8 cellular contexts compared by ENCODE assay signal in genomic region chr5:16178745-16179372, GRCh38. TPM values are rescaled to one million over a fixed set of nuclear protein-coding genes. Genes with fewer than 3 reads are reported as not detected.
DNase-seq lines count a peak whose midpoint lies in the region; ATAC-seq and TF ChIP-seq lines count a peak whose summit lies in the region.

No MANE protein-coding gene starts in this region.

- no peak overlapping the region for H3K27ac ChIP-seq in GM23248

- H3F3A ChIP-seq in GM23248 (ENCODE audit: insufficient read depth): no peaks in the 10 kb centered on the region

- peak overlapping the region; percentile 32 for H3K4me3 Mint-ChIP-seq in osteocyte (ENCODE audit: unreplicated experiment)

- H3K9ac ChIP-seq in GM23248: no peak overlapping the region

- no peaks in the 10 kb centered on the region for H3K79me2 ChIP-seq in GM23248 (ENCODE audit: insufficient read depth)

- no peaks in the 10 kb centered on the region for H3K36me3 ChIP-seq in GM23248 (ENCODE audit: low read depth)

- no peak for TF ChIP-seq CTCF in osteocyte (IDR thresholded peaks at IDR 0.05)

- peaks cover 8% of the 10 kb centered on the region for H3K4me1 Mint-ChIP-seq in osteocyte (ENCODE audit: unreplicated experiment)

- intact Hi-C loops in Right ventricle myocardium inferior (cut with DNase I): loop anchor here (5.0 kb wide), 1 partner anchor 273 kb away; no protein-coding TSS in a partner anchor

- peak; percentile 93 for ATAC-seq in Right ventricle myocardium inferior
- ATAC-seq in GM21515 (IDR thresholded peaks at IDR 0.05; ENCODE audit: unreplicated experiment): no peak
- ATAC-seq in HG02763 (IDR thresholded peaks at IDR 0.05; ENCODE audit: unreplicated experiment): no peak

- no peak overlapping the region for H3K4me2 ChIP-seq in GM23248 (ENCODE audit: unreplicated experiment)

- WGBS in GM23248 (ENCODE audit: low coverage in 1 of 2, low lambda C conversion rate in 2 of 2, missing lambda C conversion rate in 2 of 2), 2 experiments: 6 to 9% methylated on average over 38 to 42 of the region's 57 CpGs

- H3K9me2 ChIP-seq in GM23248 (ENCODE audit: insufficient read depth): no peaks in the 10 kb centered on the region

- H3K9me3 Mint-ChIP-seq in osteocyte (ENCODE audit: unreplicated experiment): no peaks in the 10 kb centered on the region

- no peak overlapping the region for H3K27ac Mint-ChIP-seq in osteocyte (ENCODE audit: unreplicated experiment)

- peak; percentile 73 for DNase-seq in GM23248
- DNase-seq in NCI-H345 treated with DMSO at 0.1 percent for 48 hours (lab: John Stamatoyannopoulos, UW; ENCODE audit: unreplicated experiment): peak; percentile 27
- peak; percentile 25 for DNase-seq in activated naive CD4-positive, alpha-beta T cell treated with anti-CD3 and anti-CD28 coated beads, Interleukin-2, amount 50 U/mL, for 16 hours
- DNase-seq in Right ventricle myocardium inferior (ENCODE audit: missing footprints): peak; percentile 78
- peak; percentile 92 for DNase-seq in osteocyte (ENCODE audit: extremely low spot score, unreplicated experiment)
- no peak for DNase-seq in NAMALWA (ENCODE audit: low spot score)

- no peaks in the 10 kb centered on the region for H3K4me1 ChIP-seq in GM23248 (ENCODE audit: insufficient read depth)

- H3K9me3 ChIP-seq in GM23248 (ENCODE audit: low read depth): no peaks in the 10 kb centered on the region

- H2AFZ ChIP-seq in GM23248: no peak overlapping the region

- H3K27me3 Mint-ChIP-seq in osteocyte (ENCODE audit: unreplicated experiment): peaks cover 52% of the 10 kb centered on the region

- H3K27me3 ChIP-seq in GM23248 (replicated peaks; ENCODE audit: insufficient read depth): peaks cover 34% of the 10 kb centered on the region

- no peaks in the 10 kb centered on the region for H3K36me3 Mint-ChIP-seq in osteocyte (ENCODE audit: unreplicated experiment)

- no peaks in the 10 kb centered on the region for H4K20me1 ChIP-seq in GM23248 (ENCODE audit: insufficient read depth)

- in situ Hi-C loops in GM23248 (cut with MboI): no loop called here

- H3K4me3 ChIP-seq in GM23248: no peak overlapping the region

RNA-seq across cellular contexts. Expression of gene MARCHF11, which starts 0.7 kb away (rescaled TPM):
- not detected in 2 replicates for total RNA-seq in GM23248 (2014; rRNA removed; shearing (Covaris generic))
- not detected in 2 replicates for polyA plus RNA-seq in GM23248 (2016; fragmentation: Nextera tagmentation; extraction: Ambion mirVana)
- total RNA-seq in Right ventricle myocardium inferior: 5.4 TPM
- total RNA-seq in osteocyte: not detected in 2 replicates
